1 cellular context compared by ENCODE assay signal in genomic region chr4:137961051-137961438, GRCh38.
TF ChIP-seq lines count a peak whose summit lies in the region.

No MANE protein-coding gene starts in this region.

TF ChIP-seq in GM23338, 12 proteins besides CTCF, POLR2A, EP300 and RAD21:
- no peak for TF ChIP-seq EZH2 (IDR thresholded peaks at IDR 0.05; ENCODE audit: low read depth, unreplicated experiment)
- no peak for TF ChIP-seq ZNF462 (CRISPR knock-in tag; IDR thresholded peaks at IDR 0.05)
- no peak for TF ChIP-seq JUNB (IDR thresholded peaks at IDR 0.05; ENCODE audit: unreplicated experiment)
- TF ChIP-seq NANOG (IDR thresholded peaks at IDR 0.05; ENCODE audit: borderline replicate concordance), result no peak
- no peak for TF ChIP-seq ZNF331 (CRISPR knock-in tag; IDR thresholded peaks at IDR 0.05; ENCODE audit: low read depth)
- no peak for TF ChIP-seq REST (IDR thresholded peaks at IDR 0.05; ENCODE audit: unreplicated experiment)
- no peak for TF ChIP-seq POLR2AphosphoS5 (IDR thresholded peaks at IDR 0.05; ENCODE audit: low read depth)
- TF ChIP-seq ZNF114 (CRISPR knock-in tag; IDR thresholded peaks at IDR 0.05), result no peak
